Comparison of ENCODE assay signal across 13 cellular contexts in genomic region chr2:159637237-159637636, GRCh38.
"Had no signal": no experiment of that assay in that cellular context is flagged by ENCODE, and none has a peak within 500 bp of the region (broad histone marks: within the 10 kb centered on the region; RNA-seq: fewer than 3 reads in every experiment).

No MANE protein-coding gene starts in this region.

- H3K4me3 ChIP-seq: spleen had no signal

- H3K4me3 Mint-ChIP-seq: activated naive CD4-positive, alpha-beta T cell treated with anti-CD3 and anti-CD28 coated beads for 36 hours; activated T-helper 17 cell treated with anti-CD3 and anti-CD28 coated beads, Interleukin-2, amount 50 U/mL, for 72 hours; mesothelial cell of epicardium; nephron progenitor cell had no signal

- H3K27ac ChIP-seq: spleen had no signal

- ATAC-seq: activated T-helper 17 cell treated with anti-CD3 and anti-CD28 coated beads, Interleukin-2, amount 50 U/mL, for 72 hours; sciatic nerve had no signal

- H3K4me1 Mint-ChIP-seq: activated T-helper 17 cell treated with anti-CD3 and anti-CD28 coated beads, Interleukin-2, amount 50 U/mL, for 72 hours; nephron progenitor cell had no signal

- H3K27ac Mint-ChIP-seq: activated naive CD4-positive, alpha-beta T cell treated with anti-CD3 and anti-CD28 coated beads for 36 hours; activated T-helper 17 cell treated with anti-CD3 and anti-CD28 coated beads, Interleukin-2, amount 50 U/mL, for 72 hours; mesothelial cell of epicardium; nephron progenitor cell had no signal

- H3K27me3 ChIP-seq: spleen had no signal

- H3K27me3 Mint-ChIP-seq: activated T-helper 17 cell treated with anti-CD3 and anti-CD28 coated beads, Interleukin-2, amount 50 U/mL, for 72 hours had no signal

- DNase-seq: activated CD4-positive, alpha-beta T cell treated with anti-CD3 and anti-CD28 coated beads for 1 hour; activated CD4-positive, alpha-beta T cell treated with anti-CD3 and anti-CD28 coated beads, Interleukin-2, amount 50 U/mL, for 4 hours; activated naive CD4-positive, alpha-beta T cell treated with anti-CD3 and anti-CD28 coated beads for 36 hours; glutamatergic neuron; hypothalamus; nephron progenitor cell; spleen; stimulated activated CD4-positive, alpha-beta T cell treated with anti-CD3 and anti-CD28 coated beads, Interleukin-2, amount 100 ng/mL, for 24 hours; T-helper 1 cell had no signal

- H3K36me3 ChIP-seq: spleen had no signal

- FAIRE-seq: colon had no signal
